11 cellular contexts compared by ENCODE assay signal in genomic region chr7:80699656-80700318, GRCh38.
DNase-seq lines count a peak whose midpoint lies in the region; ATAC-seq, FAIRE-seq and TF ChIP-seq lines count a peak whose summit lies in the region.
"Had no signal": no experiment of that assay in that cellular context is flagged by ENCODE, and none has a peak within 500 bp of the region (broad histone marks: within the 10 kb centered on the region; RNA-seq: fewer than 3 reads in every experiment).

No MANE protein-coding gene starts in this region.

- peak overlapping the region; percentile 85 for H2BK20ac ChIP-seq in IMR-90 (ENCODE audit: low read depth, low read length)

- intact Hi-C loops in IMR-90 (cut with micrococcal nuclease): loop anchor here (1.0 to 2.0 kb wide), 4 partner anchors 219 to 771 kb away; no protein-coding TSS in a partner anchor
- intact Hi-C loops in mammary epithelial cell (cut with micrococcal nuclease): loop anchor here (1.0 to 5.0 kb wide), 5 partner anchors 33 to 771 kb away; no protein-coding TSS in a partner anchor

- H2AFZ ChIP-seq in IMR-90 (replicated peaks; ENCODE audit: low read length, poor library complexity) (no peak overlapping the region), mammary epithelial cell (ENCODE audit: low read depth, low read length) (peak overlapping the region; percentile 27)

- H3K9ac ChIP-seq in IMR-90 (ENCODE audit: low read depth, low read length) (peak overlapping the region; percentile 54; the same call in 1 of the 2 replicates), mammary epithelial cell (ENCODE audit: insufficient read depth, low read length) (no peak overlapping the region)

- H3K4me1 ChIP-seq in A549 (peaks cover 39% of the 10 kb centered on the region), IMR-90 (ENCODE audit: control insufficient read depth, insufficient read depth, low read length) (peaks cover 9% of the 10 kb centered on the region), mammary epithelial cell (ENCODE audit: insufficient read depth, low read length) (no peaks in the 10 kb centered on the region), muscle layer of duodenum (ENCODE audit: control insufficient read depth in 1 of 2, insufficient read depth in 2 of 2, low read length in 2 of 2) (peaks cover 0 to 15% of the 10 kb centered on the region in 2 donors)

- BruUV-seq in IMR-90 (replicated peaks; lab: Mats Ljungman, UMichigan) (no TSS peak), mammary epithelial cell (replicated peaks; lab: Mats Ljungman, UMichigan) (no TSS peak)

- H3K14ac ChIP-seq in IMR-90 (replicated peaks; ENCODE audit: low read depth, low read length): peak overlapping the region; percentile 10; the same call in 1 of the 2 replicates

- CTCF ChIA-PET in A549 (lab: Yijun Ruan, JAX) (interaction anchor here (0.9 to 7.1 kb wide), 7 partner anchors 16 to 771 kb away, joined by 3 to 45 read pairs (median 4); partner anchors contain the start of gene SEMA3C), IMR-90 (lab: Yijun Ruan, JAX) (no interaction called here), mammary epithelial cell (lab: Charles Lee; ENCODE audit: low non-redundant PET) (no interaction called here)

- in situ Hi-C loops in IMR-90 (cut with MboI; ENCODE audit: low sequenced_read_pairs) (loop anchor here (5.0 to 10.0 kb wide), 3 partner anchors 218 to 758 kb away; partner anchors contain the start of gene SEMA3C), mammary epithelial cell (cut with MboI; ENCODE audit: low sequenced_read_pairs in 2 of 2) (loop anchor here (5.0 to 10.0 kb wide), 3 partner anchors 755 to 775 kb away; no protein-coding TSS in a partner anchor)

- H4K20me1 ChIP-seq in IMR-90 (ENCODE audit: insufficient read depth, low read length): no peaks in the 10 kb centered on the region
- no peaks in the 10 kb centered on the region for H4K20me1 ChIP-seq in mammary epithelial cell (ENCODE audit: insufficient read depth, low read length)

- peak overlapping the region; percentile 62 to 75 for H4K8ac ChIP-seq in IMR-90 (ENCODE audit: low read depth in 2 of 2, low read length in 2 of 2)

- H3K18ac ChIP-seq in IMR-90 (ENCODE audit: low read depth, low read length): peak overlapping the region; percentile 95

- TF ChIP-seq EP300 in A549 (IDR thresholded peaks at IDR 0.05): no peak

- peak; percentile 23 for FAIRE-seq in A549 (lab: Jason Lieb, UNC)

- H4K91ac ChIP-seq in IMR-90 (ENCODE audit: insufficient read depth, low read depth, low read length): peak overlapping the region; percentile 75

- 0 out of 2 replicates have a peak overlapping the region, but pooled peaks have one; percentile 64 for H3K56ac ChIP-seq in IMR-90 (ENCODE audit: extremely low read depth, insufficient read depth, low read length)

- no peaks in the 10 kb centered on the region for H3K79me2 ChIP-seq in mammary epithelial cell (ENCODE audit: insufficient read depth, low read length)

- H2BK5ac ChIP-seq in IMR-90 (ENCODE audit: low read depth, low read length, poor library complexity, severe bottlenecking): peak overlapping the region; percentile 87

- H3K4me2 ChIP-seq in A549: peak overlapping the region; percentile 57
- H3K4me2 ChIP-seq in IMR-90 (ENCODE audit: low read depth, low read length): peak overlapping the region; percentile 91
- no peak overlapping the region for H3K4me2 ChIP-seq in mammary epithelial cell (ENCODE audit: insufficient read depth, low read depth, low read length)

- H3K27ac ChIP-seq in A549 (peak overlapping the region; percentile 84 to 90), IMR-90 (ENCODE audit: insufficient read depth, low read length) (peak overlapping the region; percentile 59), mammary epithelial cell (ENCODE audit: insufficient read depth, low read depth, low read length) (no peak overlapping the region), muscle layer of duodenum (ENCODE audit: low read length) (peak overlapping the region; percentile 3)

- peak overlapping the region; percentile 50; the same call in 1 of the 2 replicates for H3K23ac ChIP-seq in IMR-90 (ENCODE audit: low read depth, low read length)

- H3K79me1 ChIP-seq in IMR-90 (ENCODE audit: low read depth in 1 of 2, low read length in 2 of 2): no peaks in the 10 kb centered on the region

- peak overlapping the region; percentile 95 for H4K5ac ChIP-seq in IMR-90 (ENCODE audit: low read depth, low read length)

- TF ChIP-seq CTCF in A549 (IDR thresholded peaks at IDR 0.05) (no peak), IMR-90 (conservative IDR thresholded peaks at IDR 0.05; ENCODE audit: low read depth, low read length) (no peak), mammary epithelial cell (conservative IDR thresholded peaks at IDR 0.05 in 1 of 2, IDR thresholded peaks at IDR 0.05 in 1 of 2; ENCODE audit: extremely low read depth in 1 of 2, insufficient read depth in 1 of 2, low read depth in 1 of 2, low read length in 2 of 2) (no peak)

- no peak overlapping the region for H3K4me3 ChIP-seq in A549
- no peak overlapping the region for H3K4me3 ChIP-seq in IMR-90 (ENCODE audit: insufficient read depth, low read depth, low read length)
- no peak overlapping the region for H3K4me3 ChIP-seq in mammary epithelial cell (replicated peaks in 1 of 3; ENCODE audit: insufficient read depth in 1 of 3, low read depth in 2 of 3, low read length in 3 of 3)
- no peak overlapping the region for H3K4me3 ChIP-seq in muscle layer of duodenum (ENCODE audit: low read depth in 1 of 2, low read length in 2 of 2)

- peak; percentile 48 to 66; a peak in 3 of 6 replicates for ATAC-seq in A549
- ATAC-seq in IMR-90 (ENCODE audit: low read depth): peak; percentile 79
- no peak for ATAC-seq in HG02798 (IDR thresholded peaks at IDR 0.05; ENCODE audit: poor library complexity, unreplicated experiment)
- ATAC-seq: activated CD8-positive, alpha-beta memory T cell treated with anti-CD3 and anti-CD28 coated beads, Interleukin-2, amount 10 ng/mL, durations not matched to agents 7 days and 5 days had no signal

- H3K9me3 ChIP-seq in A549 (peaks cover 5% of the 10 kb centered on the region; the same call in 1 of the 3 replicates), IMR-90 (ENCODE audit: control insufficient read depth, insufficient read depth, low read length) (no peaks in the 10 kb centered on the region), mammary epithelial cell (replicated peaks; ENCODE audit: insufficient read depth, low read length) (no peaks in the 10 kb centered on the region), muscle layer of duodenum (ENCODE audit: control insufficient read depth in 1 of 2, low read length in 2 of 2) (peaks cover 0 to 4% of the 10 kb centered on the region in 2 donors)

- peak overlapping the region; percentile 59 for H2AK5ac ChIP-seq in IMR-90 (ENCODE audit: low read depth, low read length)

- dilution Hi-C loops in IMR-90 (cut with HindIII; ENCODE audit: low sequenced_read_pairs, unreplicated experiment) (no loop called here), mammary epithelial cell (cut with HindIII; ENCODE audit: low sequenced_read_pairs) (no loop called here)

- TF ChIP-seq POLR2A in A549 (IDR thresholded peaks at IDR 0.05; ENCODE audit: low read length): no peak
- no peak for TF ChIP-seq POLR2A in IMR-90 (IDR thresholded peaks at IDR 0.05; ENCODE audit: low read depth, low read length)

- no peaks in the 10 kb centered on the region for H3K27me3 ChIP-seq in IMR-90 (ENCODE audit: control insufficient read depth, insufficient read depth, low read length)
- H3K27me3 ChIP-seq in mammary epithelial cell (ENCODE audit: insufficient read depth, low read length): no peaks in the 10 kb centered on the region
- no peaks in the 10 kb centered on the region for H3K27me3 ChIP-seq in muscle layer of duodenum (ENCODE audit: low read depth, low read length)

- H3K4ac ChIP-seq in IMR-90 (ENCODE audit: low read depth, low read length): peak overlapping the region; percentile 73

- no peak for DNase-seq in A549 (ENCODE audit: low read depth in 1 of 2, low spot score in 1 of 2)
- peak; percentile 44 for DNase-seq in IMR-90
- no peak for DNase-seq in mammary epithelial cell
- no peak for DNase-seq in NCI-H2107 (lab: John Stamatoyannopoulos, UW)
- DNase-seq in NCI-H1092 treated with DMSO at 0.1 percent for 48 hours (lab: John Stamatoyannopoulos, UW): no peak
- no peak for DNase-seq in iPS-NIHi7 (ENCODE audit: extremely low spot score)
- DNase-seq: activated B cell treated with CpG ODN at 0.5 μM for 24 hours; activated CD8-positive, alpha-beta memory T cell treated with anti-CD3 and anti-CD28 coated beads, Interleukin-2, amount 10 ng/mL, durations not matched to agents 7 days and 5 days; activated naive CD4-positive, alpha-beta T cell treated with anti-CD3 and anti-CD28 coated beads, Interleukin-2, amount 50 U/mL, for 16 hours had no signal

- H2AK9ac ChIP-seq in IMR-90 (replicated peaks; ENCODE audit: low read depth, low read length, poor library complexity): no peak overlapping the region

- H3K36me3 ChIP-seq in IMR-90 (ENCODE audit: control insufficient read depth, insufficient read depth, low read length): no peaks in the 10 kb centered on the region
- no peaks in the 10 kb centered on the region for H3K36me3 ChIP-seq in mammary epithelial cell (ENCODE audit: insufficient read depth, low read length)
- no peaks in the 10 kb centered on the region for H3K36me3 ChIP-seq in muscle layer of duodenum (ENCODE audit: control insufficient read depth in 1 of 2, insufficient read depth in 2 of 2, low read length in 2 of 2)

- 36% methylated on average over 4 of the region's 4 CpGs for WGBS in A549 (ENCODE audit: missing lambda C conversion rate)
- WGBS in IMR-90 (ENCODE audit: extremely low coverage in 2 of 2, insufficient read length in 1 of 2), 2 experiments: 33% methylated on average over 2 of the region's 4 CpGs; no CpG with 5 or more reads in 1 of the 2 experiments
- WGBS in mammary epithelial cell (ENCODE audit: low coverage, missing lambda C conversion rate): 68% methylated on average over 4 of the region's 4 CpGs

- POLR2A ChIA-PET in A549 (lab: Yijun Ruan, JAX) (interaction anchor here (1.0 kb wide), 1 partner anchor 220 kb away, joined by 3 read pairs; no protein-coding TSS in a partner anchor), IMR-90 (lab: Charles Lee; ENCODE audit: unreplicated experiment) (interaction anchor here (0.6 kb wide), 1 partner anchor 1608 kb away, joined by 3 read pairs; no protein-coding TSS in a partner anchor)

- peak overlapping the region; percentile 78 for H2BK120ac ChIP-seq in IMR-90 (ENCODE audit: low read depth, low read length)

- H2BK15ac ChIP-seq in IMR-90 (ENCODE audit: low read depth, low read length): peak overlapping the region; percentile 66

- H3K9me1 ChIP-seq in IMR-90 (ENCODE audit: insufficient read depth, low read length): no peaks in the 10 kb centered on the region; the same call in 1 of the 2 replicates

- TF ChIP-seq RAD21 in A549 (conservative IDR thresholded peaks at IDR 0.05 in 1 of 2, IDR thresholded peaks at IDR 0.05 in 1 of 2): no peak
- no peak; the same call in 1 of the 2 replicates for TF ChIP-seq RAD21 in IMR-90 (IDR thresholded peaks at IDR 0.05; ENCODE audit: low read length)

TF ChIP-seq in A549, 52 proteins besides CTCF, POLR2A, EP300 and RAD21:
- TF ChIP-seq FOXS1 (CRISPR knock-in tag; IDR thresholded peaks at IDR 0.05) (0 out of 2 replicates have a peak, but pooled peaks have one; percentile 6), PHF8 (IDR thresholded peaks at IDR 0.05; ENCODE audit: borderline replicate concordance, low read depth) (no peak)

TF ChIP-seq in IMR-90, 13 proteins besides CTCF, POLR2A, EP300 and RAD21:
- TF ChIP-seq SMC3 (IDR thresholded peaks at IDR 0.05; ENCODE audit: low read depth, low read length): peak; percentile 6; the same call in 1 of the 2 replicates
- TF ChIP-seq RFX5 (IDR thresholded peaks at IDR 0.05; ENCODE audit: low read depth, low read length): no peak
